Comparison of ENCODE assay signal across 17 cellular contexts in genomic region chr6:168083142-168083885, GRCh38.
DNase-seq lines count a peak whose midpoint lies in the region; ATAC-seq and TF ChIP-seq lines count a peak whose summit lies in the region.
"Had no signal": no experiment of that assay in that cellular context is flagged by ENCODE, and none has a peak within 500 bp of the region (broad histone marks: within the 10 kb centered on the region; RNA-seq: fewer than 3 reads in every experiment).

No MANE protein-coding gene starts in this region.

- peaks cover 4% of the 10 kb centered on the region for H3K27me3 Mint-ChIP-seq in nephron (ENCODE audit: low read depth)
- H3K27me3 Mint-ChIP-seq: CD4-positive, alpha-beta memory T cell had no signal

- H3K36me3 Mint-ChIP-seq in nephron (ENCODE audit: low read depth) = no peaks in the 10 kb centered on the region
- H3K36me3 Mint-ChIP-seq: CD4-positive, alpha-beta memory T cell had no signal

- no peak for ATAC-seq in GM18858 (IDR thresholded peaks at IDR 0.05; ENCODE audit: unreplicated experiment)
- ATAC-seq: K562, Right ventricle myocardium inferior had no signal

- no peaks in the 10 kb centered on the region for H3K9me3 Mint-ChIP-seq in nephron

- DNase-seq in NCI-H1417 (lab: John Stamatoyannopoulos, UW) (peak; percentile 3 to 81 (median 58)), NCI-H1417 treated with DMSO at 0.1 percent for 48 hours (lab: John Stamatoyannopoulos, UW) (no peak), COLO668 (lab: John Stamatoyannopoulos, UW; ENCODE audit: unreplicated experiment) (peak; percentile 43), NCI-H748 treated with DMSO at 0.1 percent for 48 hours (lab: John Stamatoyannopoulos, UW) (peak; percentile 13), NCI-H226 (no peak)
- no peak for DNase-seq in activated CD4-positive, CD25-positive, alpha-beta regulatory T cell (lab: John Stamatoyannopoulos, UW)
- DNase-seq: BE2C; CD4-positive, alpha-beta memory T cell; GOT3; NCI-H1436; NCI-H2029 treated with DMSO at 0.1 percent for 48 hours; NCI-H524 treated with DMSO at 0.1 percent for 48 hours; SW 1271 had no signal

- peaks cover 53% of the 10 kb centered on the region for H3K4me1 Mint-ChIP-seq in nephron
- H3K4me1 Mint-ChIP-seq: CD4-positive, alpha-beta memory T cell had no signal

- no peak for TF ChIP-seq CTCF in nephron (IDR thresholded peaks at IDR 0.05; ENCODE audit: unreplicated experiment in 3 of 3)

- peak overlapping the region in 2 of 3 experiments; percentile 70 to 86 for H3K27ac Mint-ChIP-seq in nephron
- H3K27ac Mint-ChIP-seq: CD4-positive, alpha-beta memory T cell had no signal

- H3K4me3 Mint-ChIP-seq in nephron = no peak overlapping the region
- H3K4me3 Mint-ChIP-seq: CD4-positive, alpha-beta memory T cell had no signal

Comparison
In these comparisons a context has a peak if more than half of its experiments do, and no peak if none do; other contexts are left out.
1. DNase-seq: peak in NCI-H1417 (3 of 3), COLO668 (single experiment) and NCI-H748 treated with DMSO at 0.1 percent for 48 hours (single experiment); none in NCI-H1417 treated with DMSO at 0.1 percent for 48 hours (single experiment), activated CD4-positive, CD25-positive, alpha-beta regulatory T cell (0 of 4) and NCI-H226 (single experiment).